Comparison of ENCODE assay signal across 2 cellular contexts in the genomic region with DNA sequence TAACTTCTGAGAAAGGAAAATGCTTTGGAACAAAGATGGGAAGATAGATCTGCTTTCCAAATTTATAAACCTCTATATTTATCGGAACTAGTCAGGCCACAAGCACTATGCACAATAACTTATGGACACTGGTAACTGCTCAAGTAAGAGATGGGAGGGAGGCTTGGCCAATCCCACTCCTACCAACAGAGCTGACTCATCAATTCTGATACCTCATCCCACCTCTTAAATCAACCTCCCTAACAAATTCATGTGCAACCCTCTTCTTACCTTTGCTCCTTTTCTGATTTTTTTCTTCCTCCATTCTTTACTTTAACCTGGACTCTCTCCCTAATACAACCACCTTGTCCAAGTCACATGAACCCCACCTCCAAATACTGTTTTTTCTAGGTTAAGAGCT.
TF ChIP-seq lines count a peak whose summit lies in the region.

No MANE protein-coding gene starts in this region.

TF ChIP-seq in IMR-90, 13 proteins besides CTCF, POLR2A, EP300 and RAD21:
- TF ChIP-seq MAFK (IDR thresholded peaks at IDR 0.05; ENCODE audit: low read depth, low read length) (peak; percentile 88), RFX5 (IDR thresholded peaks at IDR 0.05; ENCODE audit: low read depth, low read length) (no peak)

TF ChIP-seq in K562, 482 proteins besides CTCF, POLR2A, EP300 and RAD21:
- TF ChIP-seq NFIC (IDR thresholded peaks at IDR 0.05) (no peak), MCM7 (IDR thresholded peaks at IDR 0.05) (no peak), C11orf30 (IDR thresholded peaks at IDR 0.05; ENCODE audit: low read depth) (peak; percentile 56), MAFG (tag; conservative IDR thresholded peaks at IDR 0.05) (peak; percentile 54), MAFF (IDR thresholded peaks at IDR 0.05; ENCODE audit: low read length) (peak; percentile 53), ZNF316 (IDR thresholded peaks at IDR 0.05) (peak; percentile 70; the same call in 1 of the 2 replicates), MAFK (IDR thresholded peaks at IDR 0.05; ENCODE audit: low read length) (peak; percentile 56)
